Comparison of ENCODE assay signal across 22 cellular contexts in the genomic region with DNA sequence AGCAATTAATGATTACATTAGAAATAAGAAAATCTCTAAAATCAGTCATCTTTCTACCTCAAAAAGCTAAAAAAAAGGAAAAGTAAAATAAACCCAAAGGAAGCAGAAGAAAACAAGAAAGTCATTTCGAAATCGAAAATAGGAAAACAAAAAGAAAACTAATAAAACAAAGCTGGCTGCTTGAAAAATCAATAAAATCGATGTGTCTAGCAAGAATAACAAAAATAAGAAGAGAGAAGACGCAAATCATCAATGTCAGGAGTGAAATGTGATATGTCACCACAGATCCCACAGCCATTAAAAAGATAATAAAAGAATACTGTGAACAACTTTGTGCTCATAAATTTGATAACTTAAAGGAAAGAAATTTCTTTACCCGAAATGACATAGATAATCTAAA.
"Had no signal": no experiment of that assay in that cellular context is flagged by ENCODE, and none has a peak within 500 bp of the region (broad histone marks: within the 10 kb centered on the region; RNA-seq: fewer than 3 reads in every experiment).

No MANE protein-coding gene starts in this region.

- H3K36me3 Mint-ChIP-seq: natural killer cell treated with Interleukin-12 subunit alpha and Interleukin-12 subunit beta and Interleukin-15 and Interleukin-18, amount 100 ng/mL, for 72 hours had no signal

- ATAC-seq: effector memory CD8-positive, alpha-beta T cell; esophagus mucosa; natural killer cell treated with Interleukin-12 subunit alpha and Interleukin-12 subunit beta and Interleukin-15 and Interleukin-18, amount 100 ng/mL, for 72 hours had no signal

- H3K27ac ChIP-seq: ascending aorta, colonic mucosa, dorsolateral prefrontal cortex, thyroid gland had no signal

- H3K4me3 ChIP-seq: adrenal gland, ascending aorta, colonic mucosa, dorsolateral prefrontal cortex, thyroid gland had no signal

- H3K4me3 Mint-ChIP-seq: activated naive CD8-positive, alpha-beta T cell; effector memory CD8-positive, alpha-beta T cell; natural killer cell treated with Interleukin-12 subunit alpha and Interleukin-12 subunit beta and Interleukin-15 and Interleukin-18, amount 100 ng/mL, for 72 hours; stimulated activated naive CD8-positive, alpha-beta T cell treated with anti-CD3 and anti-CD28 coated beads, Interleukin-15, Interleukin-2, amounts not matched to agents 100 ng/mL and 50 ng/mL, for 24 hours had no signal

- H3K9me3 Mint-ChIP-seq: effector memory CD8-positive, alpha-beta T cell; natural killer cell treated with Interleukin-12 subunit alpha and Interleukin-12 subunit beta and Interleukin-15 and Interleukin-18, amount 100 ng/mL, for 72 hours; stimulated activated naive CD8-positive, alpha-beta T cell treated with anti-CD3 and anti-CD28 coated beads, Interleukin-15, Interleukin-2, amounts not matched to agents 100 ng/mL and 50 ng/mL, for 24 hours had no signal

- FAIRE-seq: bronchial epithelial cell, endothelial cell of umbilical vein, frontal cortex, TTC549 had no signal

- H3K9me3 ChIP-seq: ascending aorta, colonic mucosa, thyroid gland had no signal

- DNase-seq: activated gamma-delta T cell treated with Interleukin-2 at 50 U/mL for 16 hours; activated T-cell treated with anti-CD3 and anti-CD28 coated beads, Interleukin-2, amount 50 U/mL, for 1 hour; adrenal gland; colonic mucosa; dorsolateral prefrontal cortex; effector memory CD8-positive, alpha-beta T cell; hippocampal formation; left ventricle myocardium superior; nucleus accumbens; posterior cingulate gyrus; stimulated activated CD4-positive, alpha-beta T cell treated with anti-CD3 and anti-CD28 coated beads, Interleukin-4, amount 100 ng/mL, for 4 hours; substantia nigra; thyroid gland had no signal

- H3K27me3 ChIP-seq: adrenal gland, ascending aorta, colonic mucosa, dorsolateral prefrontal cortex, thyroid gland had no signal

- H3K4me1 ChIP-seq: colonic mucosa had no signal

- H3K27ac Mint-ChIP-seq: activated naive CD8-positive, alpha-beta T cell; effector memory CD8-positive, alpha-beta T cell; natural killer cell treated with Interleukin-12 subunit alpha and Interleukin-12 subunit beta and Interleukin-15 and Interleukin-18, amount 100 ng/mL, for 72 hours; stimulated activated naive CD8-positive, alpha-beta T cell treated with anti-CD3 and anti-CD28 coated beads, Interleukin-15, Interleukin-2, amounts not matched to agents 100 ng/mL and 50 ng/mL, for 24 hours had no signal

- H3K36me3 ChIP-seq: adrenal gland, ascending aorta, colonic mucosa, thyroid gland had no signal
